24 cellular contexts compared by ENCODE assay signal in genomic region chr2:72894466-72894865, GRCh38. TPM values are rescaled to one million over a fixed set of nuclear protein-coding genes. Genes with fewer than 3 reads are reported as not detected.
"Had no signal": no experiment of that assay in that cellular context is flagged by ENCODE, and none has a peak within 500 bp of the region (broad histone marks: within the 10 kb centered on the region; RNA-seq: fewer than 3 reads in every experiment).

No MANE protein-coding gene starts in this region.

- FAIRE-seq: astrocyte had no signal

- H3K4me3 ChIP-seq: adrenal gland, breast epithelium, esophagus squamous epithelium, lower lobe of right lung, neural progenitor cell, psoas muscle, suprapubic skin, upper lobe of left lung had no signal

- H3K27ac ChIP-seq: adrenal gland, breast epithelium, esophagus squamous epithelium, lower lobe of right lung, neural progenitor cell, psoas muscle, suprapubic skin, upper lobe of left lung had no signal

- H3K9me3 ChIP-seq: adrenal gland, breast epithelium, esophagus squamous epithelium, lower lobe of right lung, psoas muscle, suprapubic skin, upper lobe of left lung had no signal

- DNase-seq: activated CD4-positive, alpha-beta T cell treated with anti-CD3 and anti-CD28 coated beads, Interleukin-2, amount 50 U/mL, for 4 hours; activated gamma-delta T cell treated with Interleukin-2 at 50 U/mL for 16 hours; activated T-cell treated with anti-CD3 and anti-CD28 coated beads for 4 hours; adrenal gland; cerebellar nuclear complex; cortex of kidney; esophagus squamous epithelium; lower lobe of right lung; midbrain; naive B cell; psoas muscle; right cardiac atrium; stimulated activated naive CD8-positive, alpha-beta T cell treated with anti-CD3 and anti-CD28 coated beads, Interleukin-15, Interleukin-2, amounts not matched to agents 100 U/mL and 50 U/mL, for 24 hours; T-helper 2 cell had no signal

- H3K36me3 ChIP-seq: breast epithelium, neural progenitor cell had no signal

- ATAC-seq: lower lobe of right lung; psoas muscle; stimulated activated naive CD8-positive, alpha-beta T cell treated with anti-CD3 and anti-CD28 coated beads, Interleukin-15, Interleukin-2, amounts not matched to agents 100 U/mL and 50 U/mL, for 24 hours had no signal

- H3K4me1 ChIP-seq: adrenal gland, breast epithelium had no signal

RNA-seq across cellular contexts. Expression of gene EMX1, which starts 22.9 kb away (rescaled TPM):
- total RNA-seq: activated naive CD4-positive, alpha-beta T cell treated with anti-CD3 and anti-CD28 coated beads, Interleukin-2, amount 50 U/mL, for 72 hours; activated T-helper 1 cell treated with anti-CD3 and anti-CD28 coated beads, Interleukin-12 subunit alpha, Interleukin-12 subunit beta, Interleukin-2, Interleukin-4 antibody, amounts not matched to agents 30 ng/mL and 10 ng/mL and 1 ng/mL, durations not matched to agents 14 hours and 24 hours and 36 hours; glomerular endothelial cell; lower lobe of right lung; osteocyte; psoas muscle; right cardiac atrium; skeletal muscle tissue; suprapubic skin; upper lobe of left lung had no signal
